In genomic region chr2:26455801-26456700, GRCh38 we compare ENCODE assay signal across 13 cellular contexts. TPM values are rescaled to one million over a fixed set of nuclear protein-coding genes. Genes with fewer than 3 reads are reported as not detected.
DNase-seq lines count a peak whose midpoint lies in the region; ATAC-seq and TF ChIP-seq lines count a peak whose summit lies in the region.
"Had no signal": no experiment of that assay in that cellular context is flagged by ENCODE, and none has a peak within 500 bp of the region (broad histone marks: within the 10 kb centered on the region; RNA-seq: fewer than 3 reads in every experiment).

No MANE protein-coding gene starts in this region.

- intact Hi-C loops in cardiac septum (cut with DNase I), result no loop called here

- DNase-seq in NB4 (ENCODE audit: low read depth) (peak; percentile 48), cardiac septum (ENCODE audit: low spot score) (peak; percentile 90), NCI-H2196 treated with DMSO at 0.1 percent for 48 hours (lab: John Stamatoyannopoulos, UW; ENCODE audit: unreplicated experiment) (no peak), occipital lobe (lab: John Stamatoyannopoulos, UW) (no peak)
- DNase-seq: Karpas-422; mesendoderm; stimulated activated CD4-positive, alpha-beta T cell treated with anti-CD3 and anti-CD28 coated beads, Interleukin-1b, Interleukin-23, amount 100 ng/mL, for 48 hours had no signal

- ATAC-seq in HG03280 (IDR thresholded peaks at IDR 0.05; ENCODE audit: unreplicated experiment) (no peak), HG03095 (IDR thresholded peaks at IDR 0.05; ENCODE audit: unreplicated experiment) (no peak)
- ATAC-seq: WTC11 had no signal

- no peaks in the 10 kb centered on the region for H3K36me3 ChIP-seq in BLaER1 treated with 17β-estradiol and CSF1 and Interleukin-3, amounts not matched to agents 10 nM and 100 nM
- H3K36me3 ChIP-seq in neutrophil, result no peaks in the 10 kb centered on the region

- TF ChIP-seq CTCF in NB4 (IDR thresholded peaks at IDR 0.05; ENCODE audit: low read depth, low read length), result no peak
- TF ChIP-seq CTCF in neutrophil (IDR thresholded peaks at IDR 0.05), result peak; percentile 43

- H3K27ac ChIP-seq in BLaER1 treated with 17β-estradiol and CSF1 and Interleukin-3, amounts not matched to agents 10 nM and 100 nM, result peak overlapping the region in 6 of 11 experiments; percentile 15 to 64 (median 46); a peak in 8 of 22 replicates
- H3K27ac ChIP-seq in neutrophil, result peak overlapping the region; percentile 93
- H3K27ac ChIP-seq: parathyroid adenoma had no signal

- H4K20me1 ChIP-seq in BLaER1 treated with 17β-estradiol and CSF1 and Interleukin-3, amounts not matched to agents 10 nM and 100 nM, result no peaks in the 10 kb centered on the region; a peak in 1 of 22 replicates

- H3K4me1 ChIP-seq in BLaER1 treated with 17β-estradiol and CSF1 and Interleukin-3, amounts not matched to agents 10 nM and 100 nM, result peaks cover 32 to 60% (median 37%) of the 10 kb centered on the region in 10 experiments
- H3K4me1 ChIP-seq in neutrophil (ENCODE audit: control insufficient read depth in 1 of 2, insufficient read depth in 1 of 2, low read depth in 1 of 2, low read length in 1 of 2), result peaks cover 70 to 77% of the 10 kb centered on the region in 2 experiments
- H3K4me1 ChIP-seq: parathyroid adenoma had no signal

- no peaks in the 10 kb centered on the region for H3K9me3 ChIP-seq in BLaER1 treated with 17β-estradiol and CSF1 and Interleukin-3, amounts not matched to agents 10 nM and 100 nM (replicated peaks in 1 of 11)
- no peaks in the 10 kb centered on the region for H3K9me3 ChIP-seq in neutrophil

- TF ChIP-seq POLR2A in NB4 (IDR thresholded peaks at IDR 0.05; ENCODE audit: extremely low read depth, insufficient read length), result no peak

- no peaks in the 10 kb centered on the region for H3K27me3 ChIP-seq in BLaER1 treated with 17β-estradiol and CSF1 and Interleukin-3, amounts not matched to agents 10 nM and 100 nM
- H3K27me3 ChIP-seq in neutrophil, result no peaks in the 10 kb centered on the region

- H3K4me3 ChIP-seq in BLaER1 treated with 17β-estradiol and CSF1 and Interleukin-3, amounts not matched to agents 10 nM and 100 nM, result no peak overlapping the region; a peak in 1 of 20 replicates
- H3K4me3 ChIP-seq in NB4 (ENCODE audit: low read depth, low read length) (no peak overlapping the region), neutrophil (ENCODE audit: low read depth in 1 of 2, low read length in 1 of 2) (peak overlapping the region; percentile 52 to 62)

- peak overlapping the region; percentile 73 to 88 (median 81) for H3K4me2 ChIP-seq in BLaER1 treated with 17β-estradiol and CSF1 and Interleukin-3, amounts not matched to agents 10 nM and 100 nM

- H3K9ac ChIP-seq in BLaER1 treated with 17β-estradiol and CSF1 and Interleukin-3, amounts not matched to agents 10 nM and 100 nM, result peak overlapping the region in 5 of 11 experiments; percentile 11 to 32 (median 25); a peak in 4 of 22 replicates
- H3K9ac ChIP-seq: parathyroid adenoma had no signal

RNA-seq across cellular contexts. Expression of gene OTOF, which starts 21.9 kb away (rescaled TPM):
- total RNA-seq in cardiac septum, result not detected
- total RNA-seq in occipital lobe, result 0.47 TPM

RNA-seq across cellular contexts. Expression of gene DRC1, which starts 54.3 kb away (rescaled TPM):
- total RNA-seq in cardiac septum, result 0.13 TPM
- total RNA-seq in occipital lobe, result 5.6 TPM

Comparison
In these comparisons a context has a peak if more than half of its experiments do, and no peak if none do; other contexts are left out.
1. H3K4me3 ChIP-seq: peak in neutrophil (2 of 2); none in BLaER1 treated with 17β-estradiol and CSF1 and Interleukin-3, amounts not matched to agents 10 nM and 100 nM (0 of 10) and NB4 (single experiment).
2. DNase-seq: peak in NB4 (single experiment) and cardiac septum (single experiment); none in NCI-H2196 treated with DMSO at 0.1 percent for 48 hours (single experiment) and occipital lobe (single experiment).